ENCODE assay signal across 9 cellular contexts in genomic region chr22:46070722-46071450, GRCh38.
A peak's percentile ranks its signal among the peaks of the same experiment; 100 is the strongest.
DNase-seq lines count a peak whose midpoint lies in the region; ATAC-seq and TF ChIP-seq lines count a peak whose summit lies in the region.
"Had no signal": no experiment of that assay in that cellular context is flagged by ENCODE, and none has a peak within 500 bp of the region (broad histone marks: within the 10 kb centered on the region; RNA-seq: fewer than 3 reads in every experiment).

No MANE protein-coding gene starts in this region.

- no peak for TF ChIP-seq CTCF in MM.1S (IDR thresholded peaks at IDR 0.05; ENCODE audit: low read length)
- no peak for TF ChIP-seq CTCF in GM10248 (IDR thresholded peaks at IDR 0.05; ENCODE audit: control extremely low read depth, extremely low read depth, low read depth, missing control alignments)

- peaks cover 1% of the 10 kb centered on the region for H3K36me3 Mint-ChIP-seq in activated CD4-positive, alpha-beta memory T cell treated with anti-CD3 and anti-CD28 coated beads for 36 hours

- H3K36me3 ChIP-seq in MM.1S (replicated peaks; ENCODE audit: insufficient read depth, low read length) (no peaks in the 10 kb centered on the region), mucosa of rectum (ENCODE audit: control insufficient read depth in 2 of 2, insufficient read depth in 2 of 2, low read length in 2 of 2) (peaks cover 3 to 6% of the 10 kb centered on the region in 2 donors)

- H3K4me3 ChIP-seq in MM.1S (ENCODE audit: low read length) (peak overlapping the region; percentile 70), mucosa of rectum (ENCODE audit: low read length in 2 of 2) (peak overlapping the region; percentile 71 to 89)

- H3K27ac Mint-ChIP-seq in activated CD4-positive, alpha-beta memory T cell treated with anti-CD3 and anti-CD28 coated beads for 36 hours = peak overlapping the region; percentile 90

- H3K9ac ChIP-seq in MM.1S (ENCODE audit: low read length) (peak overlapping the region; percentile 73), mucosa of rectum (ENCODE audit: low read depth in 1 of 2, low read length in 2 of 2) (peak overlapping the region; percentile 82 to 98)

- H3K4me1 ChIP-seq in MM.1S (ENCODE audit: low read length) (no peaks in the 10 kb centered on the region), mucosa of rectum (ENCODE audit: control insufficient read depth in 2 of 2, insufficient read depth in 2 of 2, low read length in 2 of 2) (peaks cover 53 to 55% of the 10 kb centered on the region in 2 donors)

- no peaks in the 10 kb centered on the region for H4K20me1 ChIP-seq in MM.1S (ENCODE audit: insufficient read depth, low read length)

- no peaks in the 10 kb centered on the region for H3K9me2 ChIP-seq in MM.1S (replicated peaks; ENCODE audit: insufficient read depth, low read length)

- peaks cover 50% of the 10 kb centered on the region for H3K79me2 ChIP-seq in MM.1S (ENCODE audit: low read length)

- no peak overlapping the region for H2AFZ ChIP-seq in MM.1S (ENCODE audit: low read length)

- H3K9me3 Mint-ChIP-seq in activated CD4-positive, alpha-beta memory T cell treated with anti-CD3 and anti-CD28 coated beads for 36 hours = no peaks in the 10 kb centered on the region
- H3K9me3 Mint-ChIP-seq: nephron had no signal

- POLR2A ChIA-PET in activated CD4-positive, alpha-beta memory T cell treated with anti-CD3 and anti-CD28 coated beads for 36 hours (lab: Charles Lee) = interaction anchor here (0.6 to 2.5 kb wide), 8 partner anchors 13 to 65 kb away, joined by 3 to 10 read pairs (median 4); no protein-coding TSS in a partner anchor
- POLR2A ChIA-PET in GM10248 (lab: Yijun Ruan, JAX) = no interaction called here

- H3K4me1 Mint-ChIP-seq in activated CD4-positive, alpha-beta memory T cell treated with anti-CD3 and anti-CD28 coated beads for 36 hours (ENCODE audit: low read depth) = peaks cover 43% of the 10 kb centered on the region

- peaks cover 2% of the 10 kb centered on the region for H3K27me3 Mint-ChIP-seq in activated CD4-positive, alpha-beta memory T cell treated with anti-CD3 and anti-CD28 coated beads for 36 hours

- H3K9me3 ChIP-seq in MM.1S (replicated peaks; ENCODE audit: insufficient read depth, low read length) = no peaks in the 10 kb centered on the region
- H3K9me3 ChIP-seq in mucosa of rectum (ENCODE audit: control insufficient read depth in 2 of 2, low read length in 2 of 2) = no peaks in the 10 kb centered on the region

- H3K27ac ChIP-seq in MM.1S (ENCODE audit: low read length) (peak overlapping the region; percentile 21; the same call in 1 of the 2 replicates), mucosa of rectum (ENCODE audit: low read depth in 2 of 2, low read length in 2 of 2) (peak overlapping the region; percentile 100), temporal lobe (ENCODE audit: low read depth, low read length) (peak overlapping the region; percentile 98)

- ATAC-seq in esophagus mucosa = peak; percentile 30

- H3F3A ChIP-seq in MM.1S (ENCODE audit: insufficient read depth, low read length) = no peaks in the 10 kb centered on the region

- no peaks in the 10 kb centered on the region for H3K27me3 ChIP-seq in MM.1S (replicated peaks; ENCODE audit: insufficient read depth, low read length)
- no peaks in the 10 kb centered on the region for H3K27me3 ChIP-seq in mucosa of rectum (ENCODE audit: control insufficient read depth in 2 of 2, insufficient read depth in 2 of 2, low read length in 2 of 2)

- peak overlapping the region; percentile 90 for H3K4me2 ChIP-seq in MM.1S (ENCODE audit: low read depth, low read length)

- DNase-seq in NOMO-1 treated with dmso at 0.1 percent for 144 hours (lab: John Stamatoyannopoulos, UW; ENCODE audit: unreplicated experiment) (peak; percentile 64), NOMO-1 treated with DMSO at 0.1 percent for 48 hours (lab: John Stamatoyannopoulos, UW; ENCODE audit: unreplicated experiment) (no peak), MM.1S (peak; percentile 64), GM10248 (ENCODE audit: extremely low spot score) (no peak)
- DNase-seq in activated CD4-positive, alpha-beta memory T cell treated with anti-CD3 and anti-CD28 coated beads for 36 hours = peak; percentile 55

- intact Hi-C loops in activated CD4-positive, alpha-beta memory T cell treated with anti-CD3 and anti-CD28 coated beads for 36 hours (cut with micrococcal nuclease) = loop anchor here (1.0 kb wide), 1 partner anchor 57 kb away; no protein-coding TSS in a partner anchor

- peak overlapping the region; percentile 86 for H3K4me3 Mint-ChIP-seq in activated CD4-positive, alpha-beta memory T cell treated with anti-CD3 and anti-CD28 coated beads for 36 hours

- CTCF ChIA-PET in activated CD4-positive, alpha-beta memory T cell treated with anti-CD3 and anti-CD28 coated beads for 36 hours (lab: Charles Lee) = interaction anchor here (0.8 to 1.4 kb wide), 6 partner anchors 8 to 265 kb away, joined by 3 to 10 read pairs (median 3); partner anchors contain the start of gene TRMU
- CTCF ChIA-PET in GM10248 (lab: Yijun Ruan, JAX) = interaction anchor here (1.3 kb wide), 1 partner anchor 58 kb away, joined by 4 read pairs; no protein-coding TSS in a partner anchor

Comparison
In these comparisons a context has a peak if more than half of its experiments do, and no peak if none do; other contexts are left out.
1. DNase-seq: peak in NOMO-1 treated with dmso at 0.1 percent for 144 hours (single experiment), MM.1S (single experiment) and activated CD4-positive, alpha-beta memory T cell treated with anti-CD3 and anti-CD28 coated beads for 36 hours (single experiment); none in NOMO-1 treated with DMSO at 0.1 percent for 48 hours (single experiment) and GM10248 (single experiment).
2. H3K27ac ChIP-seq: peak in every context shown above with its lines; median percentile 100 in mucosa of rectum; 98 in temporal lobe; 21 in MM.1S.